ENCODE assay signal across 6 cellular contexts in genomic region chr17:48625502-48626201, GRCh38. TPM values are rescaled to one million over a fixed set of nuclear protein-coding genes. Genes with fewer than 3 reads are reported as not detected.
DNase-seq lines count a peak whose midpoint lies in the region; TF ChIP-seq lines count a peak whose summit lies in the region.

No MANE protein-coding gene starts in this region.

- no peaks in the 10 kb centered on the region for H3K36me3 ChIP-seq in sigmoid colon

- H3K27me3 ChIP-seq in dorsolateral prefrontal cortex = peaks cover 19 to 100% (median 100%) of the 10 kb centered on the region in 45 donors
- H3K27me3 ChIP-seq in sigmoid colon = peaks cover 76 to 100% (median 99%) of the 10 kb centered on the region in 3 donors

- intact Hi-C loops in dorsolateral prefrontal cortex (cut with DNase I) = no loop called here
- intact Hi-C loops in sigmoid colon (cut with DNase I) = no loop called here

- H3K9me3 ChIP-seq in sigmoid colon = no peaks in the 10 kb centered on the region

- H3K4me1 ChIP-seq in sigmoid colon = peaks cover 0 to 26% (median 24%) of the 10 kb centered on the region in 4 donors

- H3K4me3 ChIP-seq in dorsolateral prefrontal cortex (peak overlapping the region in 30 of 59 donors; percentile 5 to 53 (median 28)), sigmoid colon (peak overlapping the region in 3 of 4 donors; percentile 31 to 45 (median 32))

- TF ChIP-seq POLR2A in sigmoid colon (IDR thresholded peaks at IDR 0.05) = no peak

- no peak for TF ChIP-seq CTCF in C4-2B (conservative IDR thresholded peaks at IDR 0.05)
- no peak for TF ChIP-seq CTCF in dorsolateral prefrontal cortex (IDR thresholded peaks at IDR 0.05 in 54 of 56, conservative IDR thresholded peaks at IDR 0.05 in 2 of 56; ENCODE audit: low read depth in 1 of 56, partially characterized antibody in 56 of 56)
- no peak for TF ChIP-seq CTCF in sigmoid colon (IDR thresholded peaks at IDR 0.05)

- TF ChIP-seq EP300 in sigmoid colon (IDR thresholded peaks at IDR 0.05) = no peak

- WGBS in sigmoid colon, 2 donors = 1% methylated on average over 63 of the region's 63 CpGs

- peak; percentile 52 for DNase-seq in NCI-H226
- DNase-seq in dorsolateral prefrontal cortex = no peak
- DNase-seq in sigmoid colon = no peak
- no peak for DNase-seq in NCI-H2107 treated with DMSO at 0.1 percent for 48 hours (lab: John Stamatoyannopoulos, UW; ENCODE audit: unreplicated experiment)
- DNase-seq in ureter (ENCODE audit: low spot score) = no peak

- H3K27ac ChIP-seq in C4-2B (peak overlapping the region; percentile 40), dorsolateral prefrontal cortex (no peak overlapping the region), sigmoid colon (peak overlapping the region in 1 of 4 donors; percentile 11)

RNA-seq across cellular contexts. Expression of gene HOXB9, which starts 0.5 kb away (rescaled TPM):
- not detected for total RNA-seq in dorsolateral prefrontal cortex
- under 1 TPM in 1 of 4 donors, not detected in 3; 0.28 TPM for total RNA-seq in sigmoid colon
- polyA plus RNA-seq in sigmoid colon = 10 to 100 TPM; 16.2 to 52.1 (median 19.9) TPM
- total RNA-seq in ureter = 33.2 TPM

RNA-seq across cellular contexts. Expression of gene HOXB8, which starts 10.6 kb away (rescaled TPM):
- total RNA-seq in dorsolateral prefrontal cortex = not detected
- total RNA-seq in sigmoid colon = under 1 TPM in 1 of 4 donors, not detected in 3; 0.68 TPM
- 1 to 10 TPM; 2.1 to 3.4 (median 2.4) TPM for polyA plus RNA-seq in sigmoid colon
- total RNA-seq in ureter = 56.2 TPM

RNA-seq across cellular contexts. Expression of gene HOXB7, which starts 14.8 kb away (rescaled TPM):
- total RNA-seq in dorsolateral prefrontal cortex (under 1 TPM in 7 of 120 experiments, not detected in 113; 0.37 to 0.69 (median 0.42) TPM), sigmoid colon (1 to 10 TPM; 1.1 to 6.6 (median 3.4) TPM), ureter (28.9 TPM)
- polyA plus RNA-seq in sigmoid colon = 10 to 100 TPM; 21.3 to 67.3 (median 43.0) TPM

RNA-seq across cellular contexts. Expression of gene HOXB6, which starts 20.9 kb away (rescaled TPM):
- total RNA-seq in dorsolateral prefrontal cortex (under 1 TPM in 4 of 120 experiments, not detected in 116; 0.26 to 0.35 (median 0.29) TPM), sigmoid colon (10 to 100 TPM in 3 of 4 donors, 1 to 10 TPM in 1; 6.7 to 10.5 (median 10.3) TPM), ureter (111 TPM)
- 10 to 100 TPM in 2 of 3 donors, 1 to 10 TPM in 1; 6.0 to 28.5 (median 10.2) TPM for polyA plus RNA-seq in sigmoid colon

RNA-seq across cellular contexts. Expression of gene HOXB5, which starts 32.1 kb away (rescaled TPM):
- total RNA-seq in dorsolateral prefrontal cortex (under 1 TPM in 1 of 120 experiments, not detected in 119; 0.23 TPM), sigmoid colon (1 to 10 TPM; 1.5 to 2.5 (median 2.1) TPM), ureter (30.1 TPM)
- 10 to 100 TPM in 1 of 3 donors, 1 to 10 TPM in 2; 3.2 to 13.9 (median 4.2) TPM for polyA plus RNA-seq in sigmoid colon

Comparison
In these comparisons a context has a peak if more than half of its experiments do, and no peak if none do; other contexts are left out.
1. RNA of gene HOXB9, which starts 0.5 kb away (total RNA-seq): 33.2 TPM in ureter (single experiment); not detected in dorsolateral prefrontal cortex and 0.28 TPM in sigmoid colon; every median in the first group is over 10 times any median in the second.
2. RNA of gene HOXB8, which starts 10.6 kb away (total RNA-seq): 56.2 TPM in ureter (single experiment); not detected in dorsolateral prefrontal cortex and 0.68 TPM in sigmoid colon; every median in the first group is over 10 times any median in the second.